In genomic region chr6:116512155-116512559, GRCh38 we compare ENCODE assay signal across 9 cellular contexts. TPM values are rescaled to one million over a fixed set of nuclear protein-coding genes. Genes with fewer than 3 reads are reported as not detected.
A peak's percentile ranks its signal among the peaks of the same experiment; 100 is the strongest.
DNase-seq lines count a peak whose midpoint lies in the region; ATAC-seq lines count a peak whose summit lies in the region.
"Had no signal": no experiment of that assay in that cellular context is flagged by ENCODE, and none has a peak within 500 bp of the region (broad histone marks: within the 10 kb centered on the region; RNA-seq: fewer than 3 reads in every experiment).

No MANE protein-coding gene starts in this region.

- no peaks in the 10 kb centered on the region for H3K27me3 Mint-ChIP-seq in stimulated activated naive B cell treated with anti-CD40 and anti-IgM and Interleukin-4, amounts not matched to agents 10 μg/mL and 1 μg/mL and 100 μg/mL, for 72 hours
- H3K27me3 Mint-ChIP-seq in CD8-positive, alpha-beta memory T cell, result peaks cover 0 to 8% of the 10 kb centered on the region in 2 donors

- no peaks in the 10 kb centered on the region for H3K36me3 Mint-ChIP-seq in stimulated activated naive B cell treated with anti-CD40 and anti-IgM and Interleukin-4, amounts not matched to agents 10 μg/mL and 1 μg/mL and 100 μg/mL, for 72 hours
- H3K36me3 Mint-ChIP-seq in CD8-positive, alpha-beta memory T cell, result peaks cover 0 to 6% (median 0%) of the 10 kb centered on the region in 3 donors

- no peak overlapping the region for H3K27ac Mint-ChIP-seq in stimulated activated naive B cell treated with anti-CD40 and anti-IgM and Interleukin-4, amounts not matched to agents 10 μg/mL and 1 μg/mL and 100 μg/mL, for 72 hours
- no peak overlapping the region for H3K27ac Mint-ChIP-seq in CD8-positive, alpha-beta memory T cell
- H3K27ac Mint-ChIP-seq: dendritic cell treated with granulocyte-macrophage colony-stimulating factor and Interleukin-4, amounts not matched to agents 40 ng/mL and 50 ng/mL, for 4 days had no signal

- H3K4me3 Mint-ChIP-seq in stimulated activated naive B cell treated with anti-CD40 and anti-IgM and Interleukin-4, amounts not matched to agents 10 μg/mL and 1 μg/mL and 100 μg/mL, for 72 hours, result no peak overlapping the region
- H3K4me3 Mint-ChIP-seq in CD8-positive, alpha-beta memory T cell, result no peak overlapping the region
- H3K4me3 Mint-ChIP-seq: dendritic cell treated with granulocyte-macrophage colony-stimulating factor and Interleukin-4, amounts not matched to agents 40 ng/mL and 50 ng/mL, for 4 days had no signal

- peak; percentile 52 for DNase-seq in fibroblast of peridontal ligament (ENCODE audit: extremely low read depth)
- no peak for DNase-seq in stimulated activated naive B cell treated with anti-CD40 and anti-IgM and Interleukin-4, amounts not matched to agents 10 μg/mL and 1 μg/mL and 100 μg/mL, for 72 hours
- DNase-seq in NCI-H2029 (lab: John Stamatoyannopoulos, UW), result no peak
- DNase-seq in CD8-positive, alpha-beta memory T cell, result no peak
- no peak for DNase-seq in G401 (ENCODE audit: low spot score)

- ATAC-seq in GM19395 (IDR thresholded peaks at IDR 0.05; ENCODE audit: unreplicated experiment) (peak; percentile 95), HG03432 (IDR thresholded peaks at IDR 0.05; ENCODE audit: unreplicated experiment) (peak; percentile 88), HG03439 (IDR thresholded peaks at IDR 0.05; ENCODE audit: unreplicated experiment) (no peak)
- ATAC-seq in stimulated activated naive B cell treated with anti-CD40 and anti-IgM and Interleukin-4, amounts not matched to agents 10 μg/mL and 1 μg/mL and 100 μg/mL, for 72 hours (replicated peaks), result peak; percentile 46 to 56

- no peaks in the 10 kb centered on the region for H3K9me3 ChIP-seq in CD8-positive, alpha-beta memory T cell (ENCODE audit: low read length)

- CTCF ChIA-PET in CD8-positive, alpha-beta memory T cell (lab: Charles Lee), result no interaction called here

- H3K27ac ChIP-seq in CD8-positive, alpha-beta memory T cell (ENCODE audit: low read depth, low read length), result no peak overlapping the region

- in situ Hi-C loops in G401 (cut with HindIII; ENCODE audit: low sequenced_read_pairs), result no loop called here

- no peaks in the 10 kb centered on the region for H3K27me3 ChIP-seq in CD8-positive, alpha-beta memory T cell (ENCODE audit: insufficient read depth, low read length, poor library complexity, severe bottlenecking)

- no peaks in the 10 kb centered on the region for H3K36me3 ChIP-seq in CD8-positive, alpha-beta memory T cell (ENCODE audit: insufficient read depth, low read length)

- H3K4me1 Mint-ChIP-seq in stimulated activated naive B cell treated with anti-CD40 and anti-IgM and Interleukin-4, amounts not matched to agents 10 μg/mL and 1 μg/mL and 100 μg/mL, for 72 hours, result peaks cover 8 to 13% of the 10 kb centered on the region in 2 donors
- no peaks in the 10 kb centered on the region for H3K4me1 Mint-ChIP-seq in CD8-positive, alpha-beta memory T cell

- H3K4me3 ChIP-seq in CD8-positive, alpha-beta memory T cell (ENCODE audit: low read length), result no peak overlapping the region

- peaks cover 0 to 8% of the 10 kb centered on the region in 2 donors for H3K9me3 Mint-ChIP-seq in stimulated activated naive B cell treated with anti-CD40 and anti-IgM and Interleukin-4, amounts not matched to agents 10 μg/mL and 1 μg/mL and 100 μg/mL, for 72 hours
- peaks cover 0 to 6% (median 4%) of the 10 kb centered on the region in 5 donors for H3K9me3 Mint-ChIP-seq in CD8-positive, alpha-beta memory T cell

- POLR2A ChIA-PET in CD8-positive, alpha-beta memory T cell (lab: Charles Lee), result no interaction called here

- H3K4me1 ChIP-seq in CD8-positive, alpha-beta memory T cell (ENCODE audit: insufficient read depth, low read length), result no peaks in the 10 kb centered on the region

RNA-seq across cellular contexts. Expression of gene CALHM5, which starts 0.7 kb away (rescaled TPM):
- total RNA-seq in CD8-positive, alpha-beta memory T cell, result not detected
- not detected for polyA plus RNA-seq in CD8-positive, alpha-beta memory T cell
- total RNA-seq in G401 (2014; rRNA removed; shearing (Covaris generic)), result under 0.01 TPM in 2 replicates

RNA-seq across cellular contexts. Expression of gene TRAPPC3L, which starts 33.3 kb away (rescaled TPM):
- total RNA-seq in CD8-positive, alpha-beta memory T cell, result not detected
- polyA plus RNA-seq in CD8-positive, alpha-beta memory T cell, result not detected
- total RNA-seq in G401 (2014; rRNA removed; shearing (Covaris generic)), result not detected in 2 replicates

RNA-seq across cellular contexts. Expression of gene CALHM4, which starts 41.4 kb away (rescaled TPM):
- total RNA-seq in CD8-positive, alpha-beta memory T cell, result not detected
- not detected for polyA plus RNA-seq in CD8-positive, alpha-beta memory T cell
- not detected in 2 replicates for total RNA-seq in G401 (2014; rRNA removed; shearing (Covaris generic))

RNA-seq across cellular contexts. Expression of gene CALHM6, which starts 51.0 kb away (rescaled TPM):
- 1 to 10 TPM; 1.7 to 2.2 TPM for total RNA-seq in CD8-positive, alpha-beta memory T cell
- 10.9 TPM for polyA plus RNA-seq in CD8-positive, alpha-beta memory T cell
- total RNA-seq in G401 (2014; rRNA removed; shearing (Covaris generic)), result 0.74 TPM in 1 of 2 replicates, not detected in the other

RNA-seq across cellular contexts. Expression of gene RWDD1, which starts 59.1 kb away (rescaled TPM):
- total RNA-seq in CD8-positive, alpha-beta memory T cell, result 10 to 100 TPM; 54.6 to 56.2 TPM
- polyA plus RNA-seq in CD8-positive, alpha-beta memory T cell, result 67.8 TPM
- 36.6 and 50.3 TPM in 2 replicates for total RNA-seq in G401 (2014; rRNA removed; shearing (Covaris generic))
